Comparison of ENCODE assay signal across 15 cellular contexts in the genomic region with DNA sequence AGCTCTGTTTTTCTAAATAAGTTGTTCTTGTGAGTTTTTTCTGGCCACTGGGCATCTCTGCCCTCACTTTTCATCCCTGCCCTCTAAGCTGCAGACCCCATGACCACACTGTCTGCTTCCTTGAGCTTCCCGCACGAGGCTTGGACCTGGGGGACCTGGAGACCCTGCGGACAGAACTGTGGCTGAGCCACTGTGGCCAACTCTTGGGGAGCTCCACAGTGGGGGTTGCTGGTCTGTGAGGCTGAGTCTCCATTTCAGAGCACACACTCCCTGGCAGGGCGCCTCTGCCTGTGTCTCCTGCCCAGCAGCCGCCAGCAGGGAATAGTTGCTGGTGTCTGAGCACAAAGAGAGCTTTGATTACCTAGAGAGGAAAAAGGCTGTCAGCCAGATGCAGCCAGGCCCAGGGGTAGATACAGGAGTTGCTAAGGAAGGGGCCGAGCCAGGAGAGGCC. TPM values are rescaled to one million over a fixed set of nuclear protein-coding genes. Genes with fewer than 3 reads are reported as not detected.
A peak's percentile ranks its signal among the peaks of the same experiment; 100 is the strongest.
DNase-seq lines count a peak whose midpoint lies in the region; ATAC-seq and TF ChIP-seq lines count a peak whose summit lies in the region.
"Had no signal": no experiment of that assay in that cellular context is flagged by ENCODE, and none has a peak within 500 bp of the region (broad histone marks: within the 10 kb centered on the region; RNA-seq: fewer than 3 reads in every experiment).

No MANE protein-coding gene starts in this region.

- H3K4me1 Mint-ChIP-seq in neural progenitor cell: peaks cover 21% of the 10 kb centered on the region

- peaks cover 6% of the 10 kb centered on the region for H3K27me3 Mint-ChIP-seq in neural progenitor cell (ENCODE audit: insufficient read depth, low read depth)

- ATAC-seq in GM19397 (IDR thresholded peaks at IDR 0.05; ENCODE audit: unreplicated experiment): no peak
- ATAC-seq: left lung had no signal

- peak overlapping the region in 1 of 11 experiments; percentile 14; a peak in 1 of 22 replicates for H3K9ac ChIP-seq in BLaER1 treated with 17β-estradiol and CSF1 and Interleukin-3, amounts not matched to agents 10 nM and 100 nM
- H3K9ac ChIP-seq in neural progenitor cell: no peak overlapping the region

- H3K9me3 Mint-ChIP-seq in neural progenitor cell: no peaks in the 10 kb centered on the region
- H3K9me3 Mint-ChIP-seq: activated B cell treated with CpG ODN at 0.5 μM for 24 hours had no signal

- H3K4me3 Mint-ChIP-seq in neural progenitor cell: no peak overlapping the region
- H3K4me3 Mint-ChIP-seq: activated B cell treated with CpG ODN at 0.5 μM for 24 hours had no signal

- H3K79me2 ChIP-seq in neural progenitor cell (ENCODE audit: low read depth): no peaks in the 10 kb centered on the region

- no peaks in the 10 kb centered on the region for H3K36me3 ChIP-seq in BLaER1 treated with 17β-estradiol and CSF1 and Interleukin-3, amounts not matched to agents 10 nM and 100 nM
- no peaks in the 10 kb centered on the region for H3K36me3 ChIP-seq in neural progenitor cell
- H3K36me3 ChIP-seq: BE2C, left lung had no signal

- H3K4me2 ChIP-seq in BLaER1 treated with 17β-estradiol and CSF1 and Interleukin-3, amounts not matched to agents 10 nM and 100 nM: peak overlapping the region in 8 of 11 experiments; percentile 27 to 61 (median 50); a peak in 15 of 22 replicates
- H3K4me2 ChIP-seq in neural progenitor cell: peak overlapping the region; percentile 47

- peak overlapping the region; percentile 82 for H2AFZ ChIP-seq in neural progenitor cell (replicated peaks)

- H3K27me3 ChIP-seq in BLaER1 treated with 17β-estradiol and CSF1 and Interleukin-3, amounts not matched to agents 10 nM and 100 nM: peaks cover 0 to 37% (median 0%) of the 10 kb centered on the region in 11 experiments; a peak in 3 of 22 replicates
- no peaks in the 10 kb centered on the region for H3K27me3 ChIP-seq in neural progenitor cell
- H3K27me3 ChIP-seq: left lung had no signal

- no peak for TF ChIP-seq CTCF in neural progenitor cell (IDR thresholded peaks at IDR 0.05)

- H4K20me1 ChIP-seq in BLaER1 treated with 17β-estradiol and CSF1 and Interleukin-3, amounts not matched to agents 10 nM and 100 nM: no peaks in the 10 kb centered on the region
- no peaks in the 10 kb centered on the region for H4K20me1 ChIP-seq in neural progenitor cell (ENCODE audit: low read depth)

- H3K4me3 ChIP-seq in BLaER1 treated with 17β-estradiol and CSF1 and Interleukin-3, amounts not matched to agents 10 nM and 100 nM: no peak overlapping the region
- no peak overlapping the region for H3K4me3 ChIP-seq in neural progenitor cell
- H3K4me3 ChIP-seq: left lung had no signal

- H3K36me3 Mint-ChIP-seq in neural progenitor cell: no peaks in the 10 kb centered on the region

- no peak overlapping the region for H3K27ac Mint-ChIP-seq in neural progenitor cell
- H3K27ac Mint-ChIP-seq: activated B cell treated with CpG ODN at 0.5 μM for 24 hours had no signal

- DNase-seq in M059J (ENCODE audit: low read depth): peak; percentile 18
- no peak for DNase-seq in epithelial cell of prostate (ENCODE audit: low read depth, low spot score)
- peak; percentile 41 for DNase-seq in neural progenitor cell (ENCODE audit: low spot score)
- DNase-seq in activated CD4-positive, alpha-beta T cell treated with anti-CD3 and anti-CD28 coated beads for 48 hours: no peak
- no peak for DNase-seq in AG08396 (ENCODE audit: low spot score)
- no peak for DNase-seq in HT-29 (ENCODE audit: low spot score)
- DNase-seq: activated B cell treated with CpG ODN at 0.5 μM for 24 hours; BE2C; effector CD4-positive, alpha-beta T cell; left lung; NCI-H1417 treated with DMSO at 0.1 percent for 48 hours; stimulated activated CD4-positive, alpha-beta T cell treated with anti-CD3 and anti-CD28 coated beads, Interleukin-2, amount 100 ng/mL, for 48 hours; stimulated activated naive CD4-positive, alpha-beta T cell had no signal

- H3K27ac ChIP-seq in BLaER1 treated with 17β-estradiol and CSF1 and Interleukin-3, amounts not matched to agents 10 nM and 100 nM: no peak overlapping the region
- peak overlapping the region; percentile 37 for H3K27ac ChIP-seq in epithelial cell of prostate
- H3K27ac ChIP-seq in neural progenitor cell: no peak overlapping the region
- H3K27ac ChIP-seq: left lung had no signal

- peaks cover 20 to 33% (median 31%) of the 10 kb centered on the region in 10 experiments for H3K4me1 ChIP-seq in BLaER1 treated with 17β-estradiol and CSF1 and Interleukin-3, amounts not matched to agents 10 nM and 100 nM
- H3K4me1 ChIP-seq in neural progenitor cell: peaks cover 15% of the 10 kb centered on the region
- H3K4me1 ChIP-seq: BE2C had no signal

- H3F3A ChIP-seq in neural progenitor cell (ENCODE audit: low read depth): no peaks in the 10 kb centered on the region

- H3K9me3 ChIP-seq in BLaER1 treated with 17β-estradiol and CSF1 and Interleukin-3, amounts not matched to agents 10 nM and 100 nM (replicated peaks in 1 of 11): no peaks in the 10 kb centered on the region
- H3K9me3 ChIP-seq in neural progenitor cell (ENCODE audit: low read depth): no peaks in the 10 kb centered on the region
- H3K9me3 ChIP-seq: BE2C, left lung had no signal

RNA-seq across cellular contexts. Expression of a gene that starts 13.1 kb away (rescaled TPM):
- 0.44 and 1.1 TPM in 2 replicates for total RNA-seq in M059J (2014; rRNA removed; shearing (Covaris generic))
- 0.09 and 0.22 TPM in 2 replicates for total RNA-seq in neural progenitor cell (ENCODE audit: low replicate concordance)
- total RNA-seq in HT-29 (2014; rRNA removed; shearing (Covaris generic)): not detected in 2 replicates

Comparison
In these comparisons a context has a peak if more than half of its experiments do, and no peak if none do; other contexts are left out.
1. DNase-seq: peak in M059J (single experiment) and neural progenitor cell (single experiment); none in epithelial cell of prostate (single experiment), activated CD4-positive, alpha-beta T cell treated with anti-CD3 and anti-CD28 coated beads for 48 hours (single experiment), AG08396 (single experiment) and HT-29 (single experiment).